In genomic region chr4:1611501-1611870, GRCh38 we compare ENCODE assay signal across 24 cellular contexts.
"Had no signal": no experiment of that assay in that cellular context is flagged by ENCODE, and none has a peak within 500 bp of the region (broad histone marks: within the 10 kb centered on the region; RNA-seq: fewer than 3 reads in every experiment).

No MANE protein-coding gene starts in this region.

- H3K27ac Mint-ChIP-seq: activated B cell treated with CpG ODN at 0.5 μM for 24 hours; activated CD8-positive, alpha-beta T cell treated with anti-CD3 and anti-CD28 coated beads for 36 hours; activated T-helper 17 cell treated with anti-CD3 and anti-CD28 coated beads, Interleukin-2, amount 50 U/mL, for 72 hours; effector memory CD8-positive, alpha-beta T cell; T-helper 2 cell treated with Interferon-gamma antibody and Interleukin-4, amounts not matched to agents 5 μg/mL and 100 μg/mL, for 36 hours; type B pancreatic cell had no signal

- H3K4me1 ChIP-seq: gastrocnemius medialis, right lobe of liver, vagina had no signal

- DNase-seq: activated B cell treated with CpG ODN at 0.5 μM for 24 hours; activated CD4-positive, alpha-beta T cell treated with anti-CD3 and anti-CD28 coated beads, Interleukin-2, amount 50 U/mL, for 1 hour; activated CD8-positive, alpha-beta T cell treated with anti-CD3 and anti-CD28 coated beads for 36 hours; activated gamma-delta T cell treated with Interleukin-2 at 50 U/mL for 16 hours; activated naive CD4-positive, alpha-beta T cell treated with anti-CD3 and anti-CD28 coated beads, Interleukin-2, amount 50 U/mL, for 16 hours; activated T-cell treated with anti-CD3 and anti-CD28 coated beads, Interleukin-2, amount 50 U/mL, for 4 hours; cortex of kidney; effector memory CD8-positive, alpha-beta T cell; erythroblast; gastrocnemius medialis; mesenchymal stem cell; stimulated activated CD4-positive, alpha-beta T cell treated with anti-CD3 and anti-CD28 coated beads, Interleukin-12 subunit alpha, Interleukin-12 subunit beta, amount 100 ng/mL, for 4 hours; stimulated activated CD4-positive, alpha-beta T cell treated with anti-CD3 and anti-CD28 coated beads, Interleukin-4, amount 100 ng/mL, for 1 hour; stimulated activated naive CD8-positive, alpha-beta T cell treated with anti-CD3 and anti-CD28 coated beads, Interleukin-15, amount 100 ng/mL, for 72 hours; T-helper 1 cell had no signal

- H3K4me3 ChIP-seq: gastrocnemius medialis, hepatocyte, lower lobe of right lung, right lobe of liver, vagina had no signal

- H3K36me3 ChIP-seq: gastrocnemius medialis, lower lobe of right lung, right lobe of liver, vagina had no signal

- H3K4me2 ChIP-seq: hepatocyte had no signal

- ATAC-seq: activated CD8-positive, alpha-beta T cell treated with anti-CD3 and anti-CD28 coated beads for 36 hours; activated T-cell treated with anti-CD3 and anti-CD28 coated beads, Interleukin-2, amount 50 U/mL, for 4 hours; activated T-helper 17 cell treated with anti-CD3 and anti-CD28 coated beads, Interleukin-2, amount 50 U/mL, for 72 hours; effector memory CD8-positive, alpha-beta T cell; gastrocnemius medialis; naive thymus-derived CD8-positive, alpha-beta T cell had no signal

- H3K79me2 ChIP-seq: hepatocyte had no signal

- H3K27me3 ChIP-seq: hepatocyte, right lobe of liver, vagina had no signal

- H2AFZ ChIP-seq: hepatocyte had no signal

- H3K9me3 Mint-ChIP-seq: activated B cell treated with CpG ODN at 0.5 μM for 24 hours, neural crest cell, type B pancreatic cell had no signal

- H3K9me3 ChIP-seq: gastrocnemius medialis, lower lobe of right lung, right lobe of liver, vagina had no signal

- H3K36me3 Mint-ChIP-seq: type B pancreatic cell had no signal

- H3K27me3 Mint-ChIP-seq: activated B cell treated with CpG ODN at 0.5 μM for 24 hours; activated CD8-positive, alpha-beta T cell treated with anti-CD3 and anti-CD28 coated beads for 36 hours; activated T-helper 17 cell treated with anti-CD3 and anti-CD28 coated beads, Interleukin-2, amount 50 U/mL, for 72 hours; effector memory CD8-positive, alpha-beta T cell; naive thymus-derived CD8-positive, alpha-beta T cell; stimulated activated naive CD8-positive, alpha-beta T cell treated with anti-CD3 and anti-CD28 coated beads, Interleukin-15, amount 100 ng/mL, for 72 hours; type B pancreatic cell had no signal

- H3K4me1 Mint-ChIP-seq: activated B cell treated with CpG ODN at 0.5 μM for 24 hours had no signal

- H3K27ac ChIP-seq: gastrocnemius medialis, hepatocyte, lower lobe of right lung, right lobe of liver, vagina had no signal

- H3K4me3 Mint-ChIP-seq: activated B cell treated with CpG ODN at 0.5 μM for 24 hours; activated CD8-positive, alpha-beta T cell treated with anti-CD3 and anti-CD28 coated beads for 36 hours; activated T-cell treated with anti-CD3 and anti-CD28 coated beads, Interleukin-2, amount 50 U/mL, for 4 hours; activated T-helper 17 cell treated with anti-CD3 and anti-CD28 coated beads, Interleukin-2, amount 50 U/mL, for 72 hours; effector memory CD8-positive, alpha-beta T cell; naive thymus-derived CD8-positive, alpha-beta T cell; neural crest cell; stimulated activated naive CD8-positive, alpha-beta T cell treated with anti-CD3 and anti-CD28 coated beads, Interleukin-15, amount 100 ng/mL, for 72 hours; T-helper 2 cell treated with Interferon-gamma antibody and Interleukin-4, amounts not matched to agents 5 μg/mL and 100 μg/mL, for 36 hours; type B pancreatic cell had no signal
